8 cellular contexts compared by ENCODE assay signal in the genomic region with DNA sequence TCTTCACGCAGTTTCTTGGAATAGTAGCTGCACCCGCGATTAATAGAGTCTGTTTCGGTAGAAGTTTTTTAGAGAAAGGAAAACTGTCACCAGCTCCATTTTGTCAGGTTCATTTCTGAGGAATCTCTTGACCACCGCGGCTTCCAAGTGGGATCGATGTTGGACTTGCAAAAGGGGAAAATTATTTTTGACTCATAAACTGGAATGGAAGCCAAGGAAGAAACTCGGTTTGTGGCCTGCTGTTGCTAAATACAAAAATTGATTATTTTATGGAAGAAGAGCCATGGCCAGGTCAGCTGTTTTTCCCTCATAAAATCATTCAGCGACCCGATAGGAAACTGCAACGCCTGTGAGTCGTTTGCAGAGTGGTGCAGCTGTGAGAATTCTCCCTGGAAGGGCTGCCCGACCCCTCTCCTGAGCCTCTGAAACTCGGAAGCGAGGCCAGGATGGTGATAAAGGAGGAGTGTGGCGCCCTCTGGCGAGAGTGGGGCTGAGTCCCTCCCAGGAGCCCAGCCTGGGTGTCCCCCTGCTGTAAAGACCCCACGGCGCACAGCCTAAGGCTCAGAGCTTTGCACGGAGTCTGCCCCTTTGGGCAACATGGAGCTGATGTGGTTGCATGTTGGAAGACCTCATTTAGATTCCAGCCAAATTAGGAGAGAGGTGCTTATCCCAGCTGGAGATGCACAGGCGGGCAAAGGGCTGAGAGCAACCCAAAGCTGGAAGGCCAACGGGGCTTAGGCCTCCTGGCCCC.
DNase-seq lines count a peak whose midpoint lies in the region; ATAC-seq and TF ChIP-seq lines count a peak whose summit lies in the region.

No MANE protein-coding gene starts in this region.

- H3K27ac ChIP-seq in naive thymus-derived CD4-positive, alpha-beta T cell (ENCODE audit: low read depth, low read length): no peak overlapping the region

- intact Hi-C loops in naive thymus-derived CD4-positive, alpha-beta T cell (cut with micrococcal nuclease): loop anchor here (1.0 kb wide), 4 partner anchors 27 to 274 kb away; no protein-coding TSS in a partner anchor

- CTCF ChIA-PET in naive thymus-derived CD4-positive, alpha-beta T cell (lab: Charles Lee): interaction anchor here (0.7 to 3.8 kb wide), 14 partner anchors 33 to 423 kb away, joined by 3 to 90 read pairs (median 4); no protein-coding TSS in a partner anchor

- TF ChIP-seq POLR2A in erythroblast (IDR thresholded peaks at IDR 0.05; ENCODE audit: low read length): no peak

- POLR2A ChIA-PET in naive thymus-derived CD4-positive, alpha-beta T cell (lab: Charles Lee): interaction anchor here (1.3 kb wide), 1 partner anchor 167 kb away, joined by 3 read pairs; no protein-coding TSS in a partner anchor

- ATAC-seq in naive thymus-derived CD4-positive, alpha-beta T cell: peak; percentile 76
- peak; percentile 70 for ATAC-seq in stimulated activated memory B cell treated with anti-CD40 and anti-IgM and Interleukin-4, amounts not matched to agents 10 μg/mL and 1 μg/mL and 100 μg/mL, for 72 hours
- no peak for ATAC-seq in GM18517 (IDR thresholded peaks at IDR 0.05; ENCODE audit: unreplicated experiment)

- no peak overlapping the region for H3K4me3 Mint-ChIP-seq in naive thymus-derived CD4-positive, alpha-beta T cell
- no peak overlapping the region for H3K4me3 Mint-ChIP-seq in stimulated activated memory B cell treated with anti-CD40 and anti-IgM and Interleukin-4, amounts not matched to agents 10 μg/mL and 1 μg/mL and 100 μg/mL, for 72 hours

- H3K27ac Mint-ChIP-seq in naive thymus-derived CD4-positive, alpha-beta T cell: peak overlapping the region in 1 of 9 donors; percentile 48
- H3K27ac Mint-ChIP-seq in stimulated activated memory B cell treated with anti-CD40 and anti-IgM and Interleukin-4, amounts not matched to agents 10 μg/mL and 1 μg/mL and 100 μg/mL, for 72 hours: no peak overlapping the region

- peaks cover 0 to 22% (median 0%) of the 10 kb centered on the region in 5 donors for H3K27me3 Mint-ChIP-seq in naive thymus-derived CD4-positive, alpha-beta T cell
- H3K27me3 Mint-ChIP-seq in stimulated activated memory B cell treated with anti-CD40 and anti-IgM and Interleukin-4, amounts not matched to agents 10 μg/mL and 1 μg/mL and 100 μg/mL, for 72 hours: peaks cover 36% of the 10 kb centered on the region

- H3K9me3 ChIP-seq in naive thymus-derived CD4-positive, alpha-beta T cell (ENCODE audit: control insufficient read depth in 2 of 3, low read length in 3 of 3): no peaks in the 10 kb centered on the region

- H3K4me3 ChIP-seq in naive thymus-derived CD4-positive, alpha-beta T cell (ENCODE audit: low read length): no peak overlapping the region

- H3K9me3 Mint-ChIP-seq in naive thymus-derived CD4-positive, alpha-beta T cell: peaks cover 0 to 4% (median 0%) of the 10 kb centered on the region in 11 donors
- no peaks in the 10 kb centered on the region for H3K9me3 Mint-ChIP-seq in stimulated activated memory B cell treated with anti-CD40 and anti-IgM and Interleukin-4, amounts not matched to agents 10 μg/mL and 1 μg/mL and 100 μg/mL, for 72 hours

- H3K4me1 Mint-ChIP-seq in naive thymus-derived CD4-positive, alpha-beta T cell: no peaks in the 10 kb centered on the region
- H3K4me1 Mint-ChIP-seq in stimulated activated memory B cell treated with anti-CD40 and anti-IgM and Interleukin-4, amounts not matched to agents 10 μg/mL and 1 μg/mL and 100 μg/mL, for 72 hours: peaks cover 7% of the 10 kb centered on the region

- H3K36me3 Mint-ChIP-seq in naive thymus-derived CD4-positive, alpha-beta T cell: no peaks in the 10 kb centered on the region
- H3K36me3 Mint-ChIP-seq in stimulated activated memory B cell treated with anti-CD40 and anti-IgM and Interleukin-4, amounts not matched to agents 10 μg/mL and 1 μg/mL and 100 μg/mL, for 72 hours: no peaks in the 10 kb centered on the region

- no peaks in the 10 kb centered on the region for H3K36me3 ChIP-seq in naive thymus-derived CD4-positive, alpha-beta T cell (ENCODE audit: control insufficient read depth in 2 of 3, insufficient read depth in 3 of 3, low read length in 3 of 3)

- DNase-seq in NCI-H1436 (lab: John Stamatoyannopoulos, UW) (peak; percentile 29), NCI-H1436 treated with DMSO at 0.1 percent for 48 hours (lab: John Stamatoyannopoulos, UW) (no peak), NCI-H82 (lab: John Stamatoyannopoulos, UW) (peak; percentile 96), erythroblast (lab: John Stamatoyannopoulos, UW) (peak; percentile 26 to 55)
- peak; percentile 26 for DNase-seq in activated CD8-positive, alpha-beta memory T cell treated with anti-CD3 and anti-CD28 coated beads, Interleukin-2, amount 50 U/mL, for 24 hours (ENCODE audit: extremely low read depth)
- peak; percentile 26 to 70 (median 58) for DNase-seq in naive thymus-derived CD4-positive, alpha-beta T cell

- H3K27me3 ChIP-seq in naive thymus-derived CD4-positive, alpha-beta T cell (ENCODE audit: control insufficient read depth in 2 of 2, insufficient read depth in 2 of 2, low read length in 2 of 2): no peaks in the 10 kb centered on the region

- H3K4me1 ChIP-seq in naive thymus-derived CD4-positive, alpha-beta T cell (ENCODE audit: control insufficient read depth in 2 of 2, insufficient read depth in 2 of 2, low read length in 2 of 2): no peaks in the 10 kb centered on the region
